1 cellular context compared by ENCODE assay signal in the genomic region with DNA sequence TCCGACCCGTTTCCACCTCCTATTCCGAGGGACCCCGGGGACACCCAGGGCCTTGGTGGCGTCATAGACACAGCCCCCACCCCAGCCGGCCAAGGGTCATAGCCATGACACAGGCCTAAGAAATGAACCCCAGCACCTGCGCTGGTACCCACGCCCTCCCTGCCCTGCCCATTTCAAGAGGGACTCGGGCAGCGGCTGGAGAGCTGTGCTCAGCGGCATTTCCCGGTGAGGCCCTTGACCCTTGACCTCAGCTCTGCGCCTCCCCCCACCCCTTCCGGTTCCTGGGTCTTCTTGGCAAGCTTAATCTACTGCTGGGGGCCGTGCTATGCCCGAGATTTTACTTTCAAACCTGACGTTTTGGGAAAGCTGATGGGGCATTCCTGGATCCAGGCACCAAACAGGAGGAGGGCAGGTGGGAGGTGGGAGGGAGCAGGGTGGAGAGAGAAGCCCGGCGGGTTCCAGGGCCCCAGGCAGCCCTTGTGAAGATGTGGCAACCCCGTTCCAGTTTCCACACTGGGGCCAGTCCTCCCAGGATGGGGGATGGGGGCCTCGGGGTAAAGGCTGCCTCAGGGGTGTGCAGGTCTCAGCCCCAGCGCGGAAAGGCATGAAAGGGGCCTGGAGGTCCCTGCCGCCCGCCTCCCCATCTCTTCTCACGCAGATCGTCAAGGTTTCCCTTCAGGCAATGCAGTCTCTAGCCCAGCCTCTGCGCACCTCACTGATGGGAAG.
TF ChIP-seq lines count a peak whose summit lies in the region.

A gene (minus strand): TSS at position 414 of the 726 bp plus-strand sequence. CDS start 36 bp downstream, at position 378.

TF ChIP-seq in K562, 482 proteins besides CTCF, POLR2A, EP300 and RAD21 (continued from another document):
- peak; percentile 79 for TF ChIP-seq NR2C1 (IDR thresholded peaks at IDR 0.05)
- TF ChIP-seq NR2C1 (tag; IDR thresholded peaks at IDR 0.05) = peak; percentile 87
- TF ChIP-seq RBM14 (IDR thresholded peaks at IDR 0.05; ENCODE audit: borderline replicate concordance, insufficient read depth, low read depth, low read length) = no peak
- peak; percentile 26; the same call in 1 of the 2 replicates for TF ChIP-seq NR2C2 (CRISPR knock-in tag; IDR thresholded peaks at IDR 0.05)
- TF ChIP-seq NR2C2 (tag; IDR thresholded peaks at IDR 0.05) = peak; percentile 38; the same call in 1 of the 2 replicates
